In the genomic region with DNA sequence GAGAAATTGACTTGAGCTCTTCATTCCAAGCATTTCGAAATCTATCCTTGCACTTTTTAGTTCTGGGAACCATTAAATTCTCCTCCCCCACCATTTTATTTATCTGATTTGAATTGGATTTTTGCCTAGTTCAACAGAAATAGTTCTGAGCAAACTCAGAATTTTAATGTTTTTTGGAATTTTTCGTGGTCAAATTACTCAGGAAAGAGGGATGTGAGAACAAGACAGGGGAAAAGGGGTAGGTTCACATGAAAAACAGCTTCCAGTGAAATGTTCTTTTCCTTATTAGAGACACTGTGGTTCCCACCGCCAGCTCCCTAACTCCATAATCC, we compare ENCODE assay signal across 1 cellular context.
TF ChIP-seq lines count a peak whose summit lies in the region.

No MANE protein-coding gene starts in this region.

TF ChIP-seq in HepG2, 621 proteins besides CTCF, POLR2A, EP300 and RAD21 (continued from another document):
- TF ChIP-seq KLF15 (CRISPR knock-in tag; IDR thresholded peaks at IDR 0.05; ENCODE audit: borderline replicate concordance) (no peak), KAT8 (CRISPR knock-in tag; IDR thresholded peaks at IDR 0.05) (no peak), MTF2 (CRISPR knock-in tag; IDR thresholded peaks at IDR 0.05; ENCODE audit: borderline replicate concordance) (no peak), ZNF83 (CRISPR knock-in tag; IDR thresholded peaks at IDR 0.05; ENCODE audit: borderline replicate concordance) (no peak), ELF4 (CRISPR knock-in tag; IDR thresholded peaks at IDR 0.05; ENCODE audit: borderline replicate concordance) (no peak), ZNF614 (CRISPR knock-in tag; IDR thresholded peaks at IDR 0.05; ENCODE audit: borderline replicate concordance) (no peak), ZFP36L2 (CRISPR knock-in tag; IDR thresholded peaks at IDR 0.05) (no peak), FOXA3 (CRISPR knock-in tag; IDR thresholded peaks at IDR 0.05) (no peak), ZEB1 (IDR thresholded peaks at IDR 0.05; ENCODE audit: insufficient replicate concordance, low read depth) (no peak), ZFP36 (IDR thresholded peaks at IDR 0.05; ENCODE audit: borderline replicate concordance, low read depth, low read length, partially characterized antibody) (no peak)
- TF ChIP-seq, protein P1, sequence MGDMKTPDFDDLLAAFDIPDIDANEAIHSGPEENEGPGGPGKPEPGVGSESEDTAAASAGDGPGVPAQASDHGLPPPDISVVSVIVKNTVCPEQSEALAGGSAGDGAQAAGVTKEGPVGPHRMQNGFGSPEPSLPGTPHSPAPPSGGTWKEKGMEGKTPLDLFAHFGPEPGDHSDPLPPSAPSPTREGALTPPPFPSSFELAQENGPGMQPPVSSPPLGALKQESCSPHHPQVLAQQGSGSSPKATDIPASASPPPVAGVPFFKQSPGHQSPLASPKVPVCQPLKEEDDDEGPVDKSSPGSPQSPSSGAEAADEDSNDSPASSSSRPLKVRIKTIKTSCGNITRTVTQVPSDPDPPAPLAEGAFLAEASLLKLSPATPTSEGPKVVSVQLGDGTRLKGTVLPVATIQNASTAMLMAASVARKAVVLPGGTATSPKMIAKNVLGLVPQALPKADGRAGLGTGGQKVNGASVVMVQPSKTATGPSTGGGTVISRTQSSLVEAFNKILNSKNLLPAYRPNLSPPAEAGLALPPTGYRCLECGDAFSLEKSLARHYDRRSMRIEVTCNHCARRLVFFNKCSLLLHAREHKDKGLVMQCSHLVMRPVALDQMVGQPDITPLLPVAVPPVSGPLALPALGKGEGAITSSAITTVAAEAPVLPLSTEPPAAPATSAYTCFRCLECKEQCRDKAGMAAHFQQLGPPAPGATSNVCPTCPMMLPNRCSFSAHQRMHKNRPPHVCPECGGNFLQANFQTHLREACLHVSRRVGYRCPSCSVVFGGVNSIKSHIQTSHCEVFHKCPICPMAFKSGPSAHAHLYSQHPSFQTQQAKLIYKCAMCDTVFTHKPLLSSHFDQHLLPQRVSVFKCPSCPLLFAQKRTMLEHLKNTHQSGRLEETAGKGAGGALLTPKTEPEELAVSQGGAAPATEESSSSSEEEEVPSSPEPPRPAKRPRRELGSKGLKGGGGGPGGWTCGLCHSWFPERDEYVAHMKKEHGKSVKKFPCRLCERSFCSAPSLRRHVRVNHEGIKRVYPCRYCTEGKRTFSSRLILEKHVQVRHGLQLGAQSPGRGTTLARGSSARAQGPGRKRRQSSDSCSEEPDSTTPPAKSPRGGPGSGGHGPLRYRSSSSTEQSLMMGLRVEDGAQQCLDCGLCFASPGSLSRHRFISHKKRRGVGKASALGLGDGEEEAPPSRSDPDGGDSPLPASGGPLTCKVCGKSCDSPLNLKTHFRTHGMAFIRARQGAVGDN (CRISPR knock-in tag; IDR thresholded peaks at IDR 0.05), result no peak
- TF ChIP-seq, protein P2, sequence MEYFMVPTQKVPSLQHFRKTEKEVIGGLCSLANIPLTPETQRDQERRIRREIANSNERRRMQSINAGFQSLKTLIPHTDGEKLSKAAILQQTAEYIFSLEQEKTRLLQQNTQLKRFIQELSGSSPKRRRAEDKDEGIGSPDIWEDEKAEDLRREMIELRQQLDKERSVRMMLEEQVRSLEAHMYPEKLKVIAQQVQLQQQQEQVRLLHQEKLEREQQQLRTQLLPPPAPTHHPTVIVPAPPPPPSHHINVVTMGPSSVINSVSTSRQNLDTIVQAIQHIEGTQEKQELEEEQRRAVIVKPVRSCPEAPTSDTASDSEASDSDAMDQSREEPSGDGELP (IDR thresholded peaks at IDR 0.05; ENCODE audit: borderline replicate concordance, low read depth), result no peak
- TF ChIP-seq, protein P3, sequence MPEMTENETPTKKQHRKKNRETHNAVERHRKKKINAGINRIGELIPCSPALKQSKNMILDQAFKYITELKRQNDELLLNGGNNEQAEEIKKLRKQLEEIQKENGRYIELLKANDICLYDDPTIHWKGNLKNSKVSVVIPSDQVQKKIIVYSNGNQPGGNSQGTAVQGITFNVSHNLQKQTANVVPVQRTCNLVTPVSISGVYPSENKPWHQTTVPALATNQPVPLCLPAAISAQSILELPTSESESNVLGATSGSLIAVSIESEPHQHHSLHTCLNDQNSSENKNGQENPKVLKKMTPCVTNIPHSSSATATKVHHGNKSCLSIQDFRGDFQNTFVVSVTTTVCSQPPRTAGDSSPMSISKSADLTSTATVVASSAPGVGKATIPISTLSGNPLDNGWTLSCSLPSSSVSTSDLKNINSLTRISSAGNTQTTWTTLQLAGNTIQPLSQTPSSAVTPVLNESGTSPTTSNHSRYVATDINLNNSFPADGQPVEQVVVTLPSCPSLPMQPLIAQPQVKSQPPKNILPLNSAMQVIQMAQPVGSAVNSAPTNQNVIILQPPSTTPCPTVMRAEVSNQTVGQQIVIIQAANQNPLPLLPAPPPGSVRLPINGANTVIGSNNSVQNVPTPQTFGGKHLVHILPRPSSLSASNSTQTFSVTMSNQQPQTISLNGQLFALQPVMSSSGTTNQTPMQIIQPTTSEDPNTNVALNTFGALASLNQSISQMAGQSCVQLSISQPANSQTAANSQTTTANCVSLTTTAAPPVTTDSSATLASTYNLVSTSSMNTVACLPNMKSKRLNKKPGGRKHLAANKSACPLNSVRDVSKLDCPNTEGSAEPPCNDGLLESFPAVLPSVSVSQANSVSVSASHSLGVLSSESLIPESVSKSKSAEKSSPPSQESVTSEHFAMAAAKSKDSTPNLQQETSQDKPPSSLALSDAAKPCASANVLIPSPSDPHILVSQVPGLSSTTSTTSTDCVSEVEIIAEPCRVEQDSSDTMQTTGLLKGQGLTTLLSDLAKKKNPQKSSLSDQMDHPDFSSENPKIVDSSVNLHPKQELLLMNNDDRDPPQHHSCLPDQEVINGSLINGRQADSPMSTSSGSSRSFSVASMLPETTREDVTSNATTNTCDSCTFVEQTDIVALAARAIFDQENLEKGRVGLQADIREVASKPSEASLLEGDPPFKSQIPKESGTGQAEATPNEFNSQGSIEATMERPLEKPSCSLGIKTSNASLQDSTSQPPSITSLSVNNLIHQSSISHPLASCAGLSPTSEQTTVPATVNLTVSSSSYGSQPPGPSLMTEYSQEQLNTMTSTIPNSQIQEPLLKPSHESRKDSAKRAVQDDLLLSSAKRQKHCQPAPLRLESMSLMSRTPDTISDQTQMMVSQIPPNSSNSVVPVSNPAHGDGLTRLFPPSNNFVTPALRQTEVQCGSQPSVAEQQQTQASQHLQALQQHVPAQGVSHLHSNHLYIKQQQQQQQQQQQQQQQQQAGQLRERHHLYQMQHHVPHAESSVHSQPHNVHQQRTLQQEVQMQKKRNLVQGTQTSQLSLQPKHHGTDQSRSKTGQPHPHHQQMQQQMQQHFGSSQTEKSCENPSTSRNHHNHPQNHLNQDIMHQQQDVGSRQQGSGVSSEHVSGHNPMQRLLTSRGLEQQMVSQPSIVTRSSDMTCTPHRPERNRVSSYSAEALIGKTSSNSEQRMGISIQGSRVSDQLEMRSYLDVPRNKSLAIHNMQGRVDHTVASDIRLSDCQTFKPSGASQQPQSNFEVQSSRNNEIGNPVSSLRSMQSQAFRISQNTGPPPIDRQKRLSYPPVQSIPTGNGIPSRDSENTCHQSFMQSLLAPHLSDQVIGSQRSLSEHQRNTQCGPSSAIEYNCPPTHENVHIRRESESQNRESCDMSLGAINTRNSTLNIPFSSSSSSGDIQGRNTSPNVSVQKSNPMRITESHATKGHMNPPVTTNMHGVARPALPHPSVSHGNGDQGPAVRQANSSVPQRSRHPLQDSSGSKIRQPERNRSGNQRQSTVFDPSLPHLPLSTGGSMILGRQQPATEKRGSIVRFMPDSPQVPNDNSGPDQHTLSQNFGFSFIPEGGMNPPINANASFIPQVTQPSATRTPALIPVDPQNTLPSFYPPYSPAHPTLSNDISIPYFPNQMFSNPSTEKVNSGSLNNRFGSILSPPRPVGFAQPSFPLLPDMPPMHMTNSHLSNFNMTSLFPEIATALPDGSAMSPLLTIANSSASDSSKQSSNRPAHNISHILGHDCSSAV (CRISPR knock-in tag; IDR thresholded peaks at IDR 0.05; ENCODE audit: borderline replicate concordance), result no peak
- TF ChIP-seq, protein P4, sequence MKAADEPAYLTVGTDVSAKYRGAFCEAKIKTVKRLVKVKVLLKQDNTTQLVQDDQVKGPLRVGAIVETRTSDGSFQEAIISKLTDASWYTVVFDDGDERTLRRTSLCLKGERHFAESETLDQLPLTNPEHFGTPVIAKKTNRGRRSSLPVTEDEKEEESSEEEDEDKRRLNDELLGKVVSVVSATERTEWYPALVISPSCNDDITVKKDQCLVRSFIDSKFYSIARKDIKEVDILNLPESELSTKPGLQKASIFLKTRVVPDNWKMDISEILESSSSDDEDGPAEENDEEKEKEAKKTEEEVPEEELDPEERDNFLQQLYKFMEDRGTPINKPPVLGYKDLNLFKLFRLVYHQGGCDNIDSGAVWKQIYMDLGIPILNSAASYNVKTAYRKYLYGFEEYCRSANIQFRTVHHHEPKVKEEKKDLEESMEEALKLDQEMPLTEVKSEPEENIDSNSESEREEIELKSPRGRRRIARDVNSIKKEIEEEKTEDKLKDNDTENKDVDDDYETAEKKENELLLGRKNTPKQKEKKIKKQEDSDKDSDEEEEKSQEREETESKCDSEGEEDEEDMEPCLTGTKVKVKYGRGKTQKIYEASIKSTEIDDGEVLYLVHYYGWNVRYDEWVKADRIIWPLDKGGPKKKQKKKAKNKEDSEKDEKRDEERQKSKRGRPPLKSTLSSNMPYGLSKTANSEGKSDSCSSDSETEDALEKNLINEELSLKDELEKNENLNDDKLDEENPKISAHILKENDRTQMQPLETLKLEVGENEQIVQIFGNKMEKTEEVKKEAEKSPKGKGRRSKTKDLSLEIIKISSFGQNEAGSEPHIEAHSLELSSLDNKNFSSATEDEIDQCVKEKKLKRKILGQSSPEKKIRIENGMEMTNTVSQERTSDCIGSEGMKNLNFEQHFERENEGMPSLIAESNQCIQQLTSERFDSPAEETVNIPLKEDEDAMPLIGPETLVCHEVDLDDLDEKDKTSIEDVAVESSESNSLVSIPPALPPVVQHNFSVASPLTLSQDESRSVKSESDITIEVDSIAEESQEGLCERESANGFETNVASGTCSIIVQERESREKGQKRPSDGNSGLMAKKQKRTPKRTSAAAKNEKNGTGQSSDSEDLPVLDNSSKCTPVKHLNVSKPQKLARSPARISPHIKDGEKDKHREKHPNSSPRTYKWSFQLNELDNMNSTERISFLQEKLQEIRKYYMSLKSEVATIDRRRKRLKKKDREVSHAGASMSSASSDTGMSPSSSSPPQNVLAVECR (CRISPR knock-in tag; IDR thresholded peaks at IDR 0.05; ENCODE audit: borderline replicate concordance), result no peak
